11 cellular contexts compared by ENCODE assay signal in genomic region chr10:98713586-98713985, GRCh38.
"Had no signal": no experiment of that assay in that cellular context is flagged by ENCODE, and none has a peak within 500 bp of the region (broad histone marks: within the 10 kb centered on the region; RNA-seq: fewer than 3 reads in every experiment).

No MANE protein-coding gene starts in this region.

- H3K9me3 ChIP-seq: HAP-1 had no signal

- H3K36me3 ChIP-seq: HAP-1 had no signal

- H3K4me3 ChIP-seq: GM23248, GM23338, HAP-1 had no signal

- H3K4me1 ChIP-seq: HAP-1 had no signal

- FAIRE-seq: H1, H54 had no signal

- ATAC-seq: GM23338, HCT116 had no signal

- DNase-seq: GM23248, GOT3, H7, H9, HCEC 1CT, HFFc6 had no signal

- H3K27ac ChIP-seq: GM23248 had no signal
